1 cellular context compared by ENCODE assay signal in the genomic region with DNA sequence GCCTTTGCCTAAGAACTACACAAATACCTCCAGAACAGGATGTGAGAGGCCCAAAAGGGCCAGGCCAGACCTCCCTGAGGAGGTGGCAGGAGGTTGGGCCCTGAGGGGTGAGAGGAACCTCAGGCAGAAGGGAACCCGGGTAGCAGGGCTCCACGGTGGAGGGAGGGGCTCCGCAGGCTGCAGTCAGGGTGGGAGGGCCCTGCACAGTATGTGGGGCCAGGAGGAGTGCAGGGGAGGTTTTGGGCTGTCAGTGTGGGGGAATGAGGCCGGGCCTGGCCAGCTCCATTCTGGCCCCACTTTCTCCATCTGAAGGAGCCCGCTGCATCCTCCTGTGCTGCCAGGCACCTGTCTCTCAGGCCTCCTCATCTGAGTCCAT.
TF ChIP-seq lines count a peak whose summit lies in the region.

No MANE protein-coding gene starts in this region.

TF ChIP-seq in HepG2, 621 proteins besides CTCF, POLR2A, EP300 and RAD21:
- TF ChIP-seq, protein P1, sequence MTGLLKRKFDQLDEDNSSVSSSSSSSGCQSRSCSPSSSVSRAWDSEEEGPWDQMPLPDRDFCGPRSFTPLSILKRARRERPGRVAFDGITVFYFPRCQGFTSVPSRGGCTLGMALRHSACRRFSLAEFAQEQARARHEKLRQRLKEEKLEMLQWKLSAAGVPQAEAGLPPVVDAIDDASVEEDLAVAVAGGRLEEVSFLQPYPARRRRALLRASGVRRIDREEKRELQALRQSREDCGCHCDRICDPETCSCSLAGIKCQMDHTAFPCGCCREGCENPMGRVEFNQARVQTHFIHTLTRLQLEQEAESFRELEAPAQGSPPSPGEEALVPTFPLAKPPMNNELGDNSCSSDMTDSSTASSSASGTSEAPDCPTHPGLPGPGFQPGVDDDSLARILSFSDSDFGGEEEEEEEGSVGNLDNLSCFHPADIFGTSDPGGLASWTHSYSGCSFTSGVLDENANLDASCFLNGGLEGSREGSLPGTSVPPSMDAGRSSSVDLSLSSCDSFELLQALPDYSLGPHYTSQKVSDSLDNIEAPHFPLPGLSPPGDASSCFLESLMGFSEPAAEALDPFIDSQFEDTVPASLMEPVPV (CRISPR knock-in tag; IDR thresholded peaks at IDR 0.05): 0 out of 2 replicates have a peak, but pooled peaks have one; percentile 15
- no peak for TF ChIP-seq ZNF772 (CRISPR knock-in tag; IDR thresholded peaks at IDR 0.05)
TF ChIP-seq in HepG2: peak in this region for 1.
